ENCODE assay signal across 1 cellular context in the genomic region with DNA sequence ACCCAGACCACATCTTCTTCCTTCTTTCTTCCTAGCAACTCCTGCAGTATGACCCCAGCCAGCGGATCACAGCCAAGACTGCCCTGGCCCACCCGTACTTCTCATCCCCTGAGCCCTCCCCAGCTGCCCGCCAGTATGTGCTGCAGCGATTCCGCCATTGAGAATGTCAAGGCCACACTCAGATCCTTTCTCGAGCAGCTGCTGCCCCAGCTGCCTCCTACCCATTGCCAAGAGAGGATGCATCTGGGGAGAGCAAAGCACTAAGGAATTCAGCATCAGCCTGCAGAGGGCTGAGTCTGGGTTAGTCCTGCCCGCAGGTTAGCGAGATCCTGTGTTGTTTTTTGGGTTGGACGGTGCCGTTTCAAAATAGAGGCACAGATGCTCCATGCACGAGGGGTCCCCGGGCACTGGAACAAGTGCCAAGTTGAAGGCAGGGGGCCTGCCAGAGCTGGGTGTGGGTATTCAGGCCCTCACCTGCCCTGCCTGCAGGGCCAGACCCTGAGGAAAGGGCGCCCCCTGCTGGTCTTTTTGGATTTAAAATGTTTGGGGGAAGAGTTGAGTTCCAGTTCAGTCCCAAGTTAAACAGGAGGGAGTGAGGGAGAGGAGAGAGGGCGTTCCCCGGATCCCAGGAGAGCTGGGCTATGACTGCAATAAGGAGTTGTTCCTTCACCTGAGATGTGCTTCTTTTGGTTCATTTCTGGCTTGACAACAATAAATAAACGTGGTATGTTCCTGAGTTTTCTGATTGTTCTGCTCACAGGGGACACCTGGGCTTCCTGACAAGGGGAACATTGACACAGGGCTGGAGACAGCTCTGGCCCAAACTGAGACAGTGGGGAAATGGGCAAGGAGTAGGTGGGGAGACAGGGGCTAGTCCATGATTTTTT.
A peak's percentile ranks its signal among the peaks of the same experiment; 100 is the strongest.
TF ChIP-seq lines count a peak whose summit lies in the region.

No MANE protein-coding gene starts in this region.

TF ChIP-seq in HEK293, 187 proteins besides CTCF, POLR2A, EP300 and RAD21 (continued from another document):
- TF ChIP-seq, protein P1, sequence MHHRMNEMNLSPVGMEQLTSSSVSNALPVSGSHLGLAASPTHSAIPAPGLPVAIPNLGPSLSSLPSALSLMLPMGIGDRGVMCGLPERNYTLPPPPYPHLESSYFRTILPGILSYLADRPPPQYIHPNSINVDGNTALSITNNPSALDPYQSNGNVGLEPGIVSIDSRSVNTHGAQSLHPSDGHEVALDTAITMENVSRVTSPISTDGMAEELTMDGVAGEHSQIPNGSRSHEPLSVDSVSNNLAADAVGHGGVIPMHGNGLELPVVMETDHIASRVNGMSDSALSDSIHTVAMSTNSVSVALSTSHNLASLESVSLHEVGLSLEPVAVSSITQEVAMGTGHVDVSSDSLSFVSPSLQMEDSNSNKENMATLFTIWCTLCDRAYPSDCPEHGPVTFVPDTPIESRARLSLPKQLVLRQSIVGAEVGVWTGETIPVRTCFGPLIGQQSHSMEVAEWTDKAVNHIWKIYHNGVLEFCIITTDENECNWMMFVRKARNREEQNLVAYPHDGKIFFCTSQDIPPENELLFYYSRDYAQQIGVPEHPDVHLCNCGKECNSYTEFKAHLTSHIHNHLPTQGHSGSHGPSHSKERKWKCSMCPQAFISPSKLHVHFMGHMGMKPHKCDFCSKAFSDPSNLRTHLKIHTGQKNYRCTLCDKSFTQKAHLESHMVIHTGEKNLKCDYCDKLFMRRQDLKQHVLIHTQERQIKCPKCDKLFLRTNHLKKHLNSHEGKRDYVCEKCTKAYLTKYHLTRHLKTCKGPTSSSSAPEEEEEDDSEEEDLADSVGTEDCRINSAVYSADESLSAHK (tag by site-specific recombination; IDR thresholded peaks at IDR 0.05) = no peak
- TF ChIP-seq ZNF626 (tag by site-specific recombination; IDR thresholded peaks at IDR 0.05) (no peak), ZNF544 (tag by site-specific recombination; IDR thresholded peaks at IDR 0.05) (no peak), ZNF157 (tag by site-specific recombination; IDR thresholded peaks at IDR 0.05) (no peak), YY1 (tag by site-specific recombination; IDR thresholded peaks at IDR 0.05) (no peak), TCF7L2 (IDR thresholded peaks at IDR 0.05; ENCODE audit: borderline replicate concordance, low read depth, low read length) (no peak), ZNF274 (IDR thresholded peaks at IDR 0.05; ENCODE audit: low read length) (no peak), ZNF274 (tag by site-specific recombination; IDR thresholded peaks at IDR 0.05; ENCODE audit: borderline replicate concordance) (no peak), ZNF670 (tag by site-specific recombination; IDR thresholded peaks at IDR 0.05; ENCODE audit: low read depth) (no peak), ZNF341 (tag by site-specific recombination; IDR thresholded peaks at IDR 0.05; ENCODE audit: low read depth) (no peak), KLF1 (tag by site-specific recombination; IDR thresholded peaks at IDR 0.05) (peak; percentile 44; the same call in 1 of the 2 replicates), ZNF335 (tag by site-specific recombination; conservative IDR thresholded peaks at IDR 0.05) (peak; percentile 56), KLF9 (tag by site-specific recombination; IDR thresholded peaks at IDR 0.05; ENCODE audit: low read depth) (no peak), ZBTB8A (tag by site-specific recombination; IDR thresholded peaks at IDR 0.05) (peak; percentile 34; the same call in 1 of the 2 replicates), ZNF266 (tag by site-specific recombination; IDR thresholded peaks at IDR 0.05; ENCODE audit: low read depth) (no peak), ZNF121 (tag by site-specific recombination; IDR thresholded peaks at IDR 0.05) (no peak)
- TF ChIP-seq, protein P2, sequence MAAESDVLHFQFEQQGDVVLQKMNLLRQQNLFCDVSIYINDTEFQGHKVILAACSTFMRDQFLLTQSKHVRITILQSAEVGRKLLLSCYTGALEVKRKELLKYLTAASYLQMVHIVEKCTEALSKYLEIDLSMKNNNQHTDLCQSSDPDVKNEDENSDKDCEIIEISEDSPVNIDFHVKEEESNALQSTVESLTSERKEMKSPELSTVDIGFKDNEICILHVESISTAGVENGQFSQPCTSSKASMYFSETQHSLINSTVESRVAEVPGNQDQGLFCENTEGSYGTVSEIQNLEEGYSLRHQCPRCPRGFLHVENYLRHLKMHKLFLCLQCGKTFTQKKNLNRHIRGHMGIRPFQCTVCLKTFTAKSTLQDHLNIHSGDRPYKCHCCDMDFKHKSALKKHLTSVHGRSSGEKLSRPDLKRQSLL (tag by site-specific recombination; IDR thresholded peaks at IDR 0.05) = no peak
- TF ChIP-seq, protein P3, sequence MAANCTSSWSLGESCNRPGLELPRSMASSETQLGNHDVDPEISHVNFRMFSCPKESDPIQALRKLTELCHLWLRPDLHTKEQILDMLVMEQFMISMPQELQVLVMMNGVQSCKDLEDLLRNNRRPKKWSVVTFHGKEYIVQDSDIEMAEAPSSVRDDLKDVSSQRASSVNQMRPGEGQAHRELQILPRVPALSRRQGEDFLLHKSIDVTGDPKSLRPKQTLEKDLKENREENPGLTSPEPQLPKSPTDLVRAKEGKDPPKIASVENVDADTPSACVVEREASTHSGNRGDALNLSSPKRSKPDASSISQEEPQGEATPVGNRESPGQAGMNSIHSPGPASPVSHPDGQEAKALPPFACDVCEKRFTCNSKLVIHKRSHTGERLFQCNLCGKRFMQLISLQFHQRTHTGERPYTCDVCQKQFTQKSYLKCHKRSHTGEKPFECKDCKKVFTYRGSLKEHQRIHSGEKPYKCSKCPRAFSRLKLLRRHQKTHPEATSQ (tag by site-specific recombination; IDR thresholded peaks at IDR 0.05) = no peak
- TF ChIP-seq, protein P4, sequence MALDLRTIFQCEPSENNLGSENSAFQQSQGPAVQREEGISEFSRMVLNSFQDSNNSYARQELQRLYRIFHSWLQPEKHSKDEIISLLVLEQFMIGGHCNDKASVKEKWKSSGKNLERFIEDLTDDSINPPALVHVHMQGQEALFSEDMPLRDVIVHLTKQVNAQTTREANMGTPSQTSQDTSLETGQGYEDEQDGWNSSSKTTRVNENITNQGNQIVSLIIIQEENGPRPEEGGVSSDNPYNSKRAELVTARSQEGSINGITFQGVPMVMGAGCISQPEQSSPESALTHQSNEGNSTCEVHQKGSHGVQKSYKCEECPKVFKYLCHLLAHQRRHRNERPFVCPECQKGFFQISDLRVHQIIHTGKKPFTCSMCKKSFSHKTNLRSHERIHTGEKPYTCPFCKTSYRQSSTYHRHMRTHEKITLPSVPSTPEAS (tag by site-specific recombination; IDR thresholded peaks at IDR 0.05) = no peak
